In the genomic region with DNA sequence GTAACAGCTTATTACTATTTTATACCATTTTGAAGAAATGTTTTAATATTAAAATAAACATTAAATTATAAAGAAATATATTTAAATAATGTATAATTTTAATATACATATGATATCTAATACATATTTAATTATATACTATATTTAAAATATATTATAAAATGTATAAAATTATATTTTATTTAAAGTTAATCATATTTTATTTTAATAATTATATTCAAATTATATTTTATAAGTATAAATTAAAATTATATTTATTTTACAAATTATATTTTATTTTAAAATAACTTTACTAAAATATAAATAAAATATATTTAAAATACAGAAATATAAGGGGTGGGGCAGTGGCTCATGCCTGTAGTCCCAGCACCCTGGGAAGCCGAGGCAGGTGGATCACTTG, we compare ENCODE assay signal across 36 cellular contexts. TPM values are rescaled to one million over a fixed set of nuclear protein-coding genes. Genes with fewer than 3 reads are reported as not detected.
"Had no signal": no experiment of that assay in that cellular context is flagged by ENCODE, and none has a peak within 500 bp of the region (broad histone marks: within the 10 kb centered on the region; RNA-seq: fewer than 3 reads in every experiment).

No MANE protein-coding gene starts in this region.

- H3K4me3 Mint-ChIP-seq: immature natural killer cell; mesothelial cell of epicardium; naive B cell; natural killer cell; nephron progenitor cell; neural progenitor cell; stimulated activated effector memory CD8-positive, alpha-beta T cell treated with anti-CD3 and anti-CD28 coated beads, Interleukin-12 subunit alpha, Interleukin-12 subunit beta, amount 100 ng/mL, for 72 hours; stimulated activated naive CD8-positive, alpha-beta T cell treated with anti-CD3 and anti-CD28 coated beads, Interleukin-15, Interleukin-2, amounts not matched to agents 100 ng/mL and 50 ng/mL, for 24 hours had no signal

- H3K4me1 ChIP-seq: right lobe of liver, upper lobe of right lung had no signal

- H3K27me3 ChIP-seq: neural progenitor cell, right atrium auricular region, right lobe of liver had no signal

- H3K36me3 ChIP-seq: left ventricle myocardium inferior, neural progenitor cell, neutrophil, right atrium auricular region, right lobe of liver, suprapubic skin, thoracic aorta, tibial artery, upper lobe of right lung had no signal

- H3K27ac ChIP-seq: left ventricle myocardium inferior, neural progenitor cell, neutrophil, right atrium auricular region, right lobe of liver, suprapubic skin, thoracic aorta, tibial artery, upper lobe of right lung had no signal

- H3K9me3 Mint-ChIP-seq: immature natural killer cell; natural killer cell; stimulated activated effector memory CD8-positive, alpha-beta T cell treated with anti-CD3 and anti-CD28 coated beads, Interleukin-12 subunit alpha, Interleukin-12 subunit beta, amount 100 ng/mL, for 72 hours; stimulated activated naive CD8-positive, alpha-beta T cell treated with anti-CD3 and anti-CD28 coated beads, Interleukin-15, Interleukin-2, amounts not matched to agents 100 ng/mL and 50 ng/mL, for 24 hours had no signal

- ATAC-seq: natural killer cell; right lobe of liver; stimulated activated effector memory CD8-positive, alpha-beta T cell treated with anti-CD3 and anti-CD28 coated beads, Interleukin-12 subunit alpha, Interleukin-12 subunit beta, amount 100 ng/mL, for 72 hours; upper lobe of right lung had no signal

- H3K4me3 ChIP-seq: left ventricle myocardium inferior, lung, neural progenitor cell, right atrium auricular region, right lobe of liver, suprapubic skin, thoracic aorta, tibial artery, upper lobe of right lung had no signal

- H3K27ac Mint-ChIP-seq: immature natural killer cell; mesothelial cell of epicardium; naive B cell; natural killer cell; nephron progenitor cell; neural progenitor cell; progenitor cell of endocrine pancreas; stimulated activated effector memory CD8-positive, alpha-beta T cell treated with anti-CD3 and anti-CD28 coated beads, Interleukin-12 subunit alpha, Interleukin-12 subunit beta, amount 100 ng/mL, for 72 hours; stimulated activated naive CD8-positive, alpha-beta T cell treated with anti-CD3 and anti-CD28 coated beads, Interleukin-15, Interleukin-2, amounts not matched to agents 100 ng/mL and 50 ng/mL, for 24 hours had no signal

- H3K9me3 ChIP-seq: left ventricle myocardium inferior, neutrophil, right atrium auricular region, right lobe of liver, suprapubic skin, thoracic aorta, tibial artery, upper lobe of right lung had no signal

- H3K4me1 Mint-ChIP-seq: mesothelial cell of epicardium; nephron progenitor cell; stimulated activated effector memory CD8-positive, alpha-beta T cell treated with anti-CD3 and anti-CD28 coated beads, Interleukin-12 subunit alpha, Interleukin-12 subunit beta, amount 100 ng/mL, for 72 hours had no signal

- H3K27me3 Mint-ChIP-seq: progenitor cell of endocrine pancreas had no signal

- FAIRE-seq: islet of Langerhans, urothelium cell line had no signal

- DNase-seq: hypothalamus; immature natural killer cell; left ventricle myocardium inferior; mesendoderm; naive B cell; natural killer cell; nephron progenitor cell; occipital lobe; right lobe of liver; stimulated activated CD4-positive, alpha-beta T cell treated with anti-CD3 and anti-CD28 coated beads, Interleukin-12 subunit alpha, Interleukin-12 subunit beta, amount 100 ng/mL, for 4 hours; stimulated activated CD4-positive, alpha-beta T cell treated with anti-CD3 and anti-CD28 coated beads, Interleukin-15, amount 100 ng/mL, for 24 hours; stimulated activated CD4-positive, alpha-beta T cell treated with anti-CD3 and anti-CD28 coated beads, Interleukin-4, amount 100 ng/mL, for 24 hours; stimulated activated naive CD4-positive, alpha-beta T cell; tibial artery; trophoblast cell; upper lobe of right lung had no signal

- H3K36me3 Mint-ChIP-seq: immature natural killer cell; mesothelial cell of epicardium; naive B cell; natural killer cell; neural progenitor cell; stimulated activated effector memory CD8-positive, alpha-beta T cell treated with anti-CD3 and anti-CD28 coated beads, Interleukin-12 subunit alpha, Interleukin-12 subunit beta, amount 100 ng/mL, for 72 hours had no signal

RNA-seq across cellular contexts. Expression of gene CRYGD, which starts 2.1 kb away (rescaled TPM):
- total RNA-seq: kidney epithelial cell, left ventricle myocardium inferior, lower leg skin, lung, mesothelial cell of epicardium, mononuclear cell, natural killer cell, osteocyte, progenitor cell of endocrine pancreas, pulmonary artery endothelial cell, renal cortical epithelial cell, right atrium auricular region, right lobe of liver, skeletal muscle tissue, subcutaneous adipose tissue, suprapubic skin, thoracic aorta, upper lobe of right lung had no signal
- polyA plus RNA-seq: immature natural killer cell, lung had no signal

RNA-seq across cellular contexts. Expression of gene CRYGC, which starts 7.4 kb away (rescaled TPM):
- total RNA-seq: kidney epithelial cell, left ventricle myocardium inferior, lower leg skin, lung, mesothelial cell of epicardium, mononuclear cell, natural killer cell, occipital lobe, osteocyte, progenitor cell of endocrine pancreas, pulmonary artery endothelial cell, renal cortical epithelial cell, right atrium auricular region, right lobe of liver, skeletal muscle tissue, subcutaneous adipose tissue, suprapubic skin, thoracic aorta, upper lobe of right lung had no signal
- polyA plus RNA-seq: immature natural killer cell, lung had no signal

RNA-seq across cellular contexts. Expression of gene CRYGB, which starts 23.7 kb away (rescaled TPM):
- total RNA-seq: kidney epithelial cell, left ventricle myocardium inferior, lower leg skin, lung, mesothelial cell of epicardium, mononuclear cell, natural killer cell, occipital lobe, osteocyte, progenitor cell of endocrine pancreas, pulmonary artery endothelial cell, renal cortical epithelial cell, right atrium auricular region, right lobe of liver, skeletal muscle tissue, subcutaneous adipose tissue, suprapubic skin, thoracic aorta, upper lobe of right lung had no signal
- polyA plus RNA-seq: immature natural killer cell, lung had no signal

RNA-seq across cellular contexts. Expression of gene CRYGA, which starts 41.1 kb away (rescaled TPM):
- total RNA-seq: kidney epithelial cell, left ventricle myocardium inferior, lower leg skin, lung, mesothelial cell of epicardium, mononuclear cell, natural killer cell, occipital lobe, osteocyte, progenitor cell of endocrine pancreas, pulmonary artery endothelial cell, renal cortical epithelial cell, right atrium auricular region, right lobe of liver, skeletal muscle tissue, subcutaneous adipose tissue, suprapubic skin, thoracic aorta, upper lobe of right lung had no signal
- polyA plus RNA-seq: immature natural killer cell, lung had no signal
